Comparison of ENCODE assay signal across 24 cellular contexts in the genomic region with DNA sequence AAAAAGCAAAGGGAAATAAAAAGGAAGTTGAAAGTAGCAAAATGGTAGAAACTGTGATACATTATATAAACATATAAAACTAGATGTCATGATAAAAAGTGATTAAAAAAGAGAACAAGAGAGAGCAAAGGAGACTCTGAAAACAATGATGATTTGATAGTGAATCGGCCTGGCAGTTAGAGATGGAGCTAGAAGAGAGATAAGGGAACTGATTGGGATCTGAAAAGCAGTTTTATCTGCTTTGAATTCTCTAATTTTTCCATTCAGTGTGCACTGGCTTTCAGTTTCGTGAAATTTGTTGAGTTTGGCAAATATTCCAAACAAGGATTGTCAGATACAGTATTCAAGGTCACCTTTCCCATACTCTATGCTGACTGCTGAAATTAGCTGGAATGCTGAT. TPM values are rescaled to one million over a fixed set of nuclear protein-coding genes. Genes with fewer than 3 reads are reported as not detected.
DNase-seq lines count a peak whose midpoint lies in the region; ATAC-seq and TF ChIP-seq lines count a peak whose summit lies in the region.
"Had no signal": no experiment of that assay in that cellular context is flagged by ENCODE, and none has a peak within 500 bp of the region (broad histone marks: within the 10 kb centered on the region; RNA-seq: fewer than 3 reads in every experiment).

No MANE protein-coding gene starts in this region.

- ATAC-seq in SK-N-SH treated with all-trans-retinoic acid at 6 μM for 48 hours (no peak), HG02852 (IDR thresholded peaks at IDR 0.05; ENCODE audit: unreplicated experiment) (no peak)
- ATAC-seq: GM12878 had no signal

- no peaks in the 10 kb centered on the region for H3K4me1 ChIP-seq in parathyroid adenoma
- H3K4me1 ChIP-seq: BE2C, BLaER1 had no signal

- no peaks in the 10 kb centered on the region for H3K27me3 ChIP-seq in parathyroid adenoma (ENCODE audit: control insufficient read depth, insufficient read depth, low read length)
- H3K27me3 ChIP-seq: BE2C, BLaER1 had no signal

- H2AFZ ChIP-seq in parathyroid adenoma = peak overlapping the region; percentile 22

- H3K36me3 ChIP-seq in parathyroid adenoma (ENCODE audit: control insufficient read depth, insufficient read depth, low read length) = no peaks in the 10 kb centered on the region
- H3K36me3 ChIP-seq: BE2C, BLaER1 had no signal

- DNase-seq in SK-N-DZ (ENCODE audit: low spot score) = peak; percentile 60
- DNase-seq in NCI-H1048 (lab: John Stamatoyannopoulos, UW) = no peak
- no peak for DNase-seq in DMS 273 (lab: John Stamatoyannopoulos, UW; ENCODE audit: unreplicated experiment)
- DNase-seq: 8988T; ACHN; BE2C; C1 segment of cervical spinal cord; CD4-positive, alpha-beta memory T cell; CD4-positive, CD25-positive, alpha-beta regulatory T cell; CD8-positive, alpha-beta memory T cell; COR-L47; DMS 273 treated with DMSO at 0.1 percent for 48 hours; DMS153; DMS53; DMS79; DND-41; EL; GDM1 had no signal

- H3K9ac ChIP-seq in parathyroid adenoma = no peak overlapping the region
- H3K9ac ChIP-seq: BLaER1 had no signal

- no peak for TF ChIP-seq CTCF in parathyroid adenoma (IDR thresholded peaks at IDR 0.05)

- no peaks in the 10 kb centered on the region for H3K9me3 ChIP-seq in parathyroid adenoma (ENCODE audit: control insufficient read depth, low read length)
- H3K9me3 ChIP-seq: BE2C, BLaER1 had no signal

- H3K4me3 ChIP-seq in parathyroid adenoma (ENCODE audit: low read depth, low read length) = no peak overlapping the region
- H3K4me3 ChIP-seq: BLaER1, GM12878 had no signal

- H3K79me2 ChIP-seq in parathyroid adenoma = no peaks in the 10 kb centered on the region

- H3K4me2 ChIP-seq in parathyroid adenoma (ENCODE audit: low read length) = peak overlapping the region; percentile 24
- H3K4me2 ChIP-seq: BLaER1 had no signal

- H3K27ac ChIP-seq in parathyroid adenoma = no peak overlapping the region
- H3K27ac ChIP-seq: BLaER1 had no signal

TF ChIP-seq in SK-N-SH treated with all-trans-retinoic acid at 6 μM for 48 hours, 23 proteins besides CTCF, POLR2A, EP300 and RAD21:
- no peak for TF ChIP-seq SNAI2 (CRISPR knock-in tag; IDR thresholded peaks at IDR 0.05)
- TF ChIP-seq ZNF8 (CRISPR knock-in tag; IDR thresholded peaks at IDR 0.05) = 0 out of 2 replicates have a peak, but pooled peaks have one; percentile 23
- TF ChIP-seq ZFP3 (CRISPR knock-in tag; IDR thresholded peaks at IDR 0.05) = no peak
- TF ChIP-seq PATZ1 (CRISPR knock-in tag; IDR thresholded peaks at IDR 0.05; ENCODE audit: borderline replicate concordance) = no peak
- no peak for TF ChIP-seq CSDC2 (CRISPR knock-in tag; IDR thresholded peaks at IDR 0.05)
- TF ChIP-seq ZFP30 (CRISPR knock-in tag; IDR thresholded peaks at IDR 0.05) = no peak
- TF ChIP-seq PPARA (CRISPR knock-in tag; IDR thresholded peaks at IDR 0.05; ENCODE audit: borderline replicate concordance) = no peak
- no peak for TF ChIP-seq RARB (CRISPR knock-in tag; IDR thresholded peaks at IDR 0.05)
- peak; percentile 88; the same call in 1 of the 2 replicates for TF ChIP-seq ESRRG (CRISPR knock-in tag; IDR thresholded peaks at IDR 0.05)
- TF ChIP-seq ARNTL (CRISPR knock-in tag; IDR thresholded peaks at IDR 0.05; ENCODE audit: borderline replicate concordance, low read depth) = no peak
- TF ChIP-seq TCF4 (CRISPR knock-in tag; IDR thresholded peaks at IDR 0.05; ENCODE audit: borderline replicate concordance) = peak; percentile 86
- TF ChIP-seq TSHZ2 (CRISPR knock-in tag; IDR thresholded peaks at IDR 0.05) = peak; percentile 75; the same call in 1 of the 2 replicates
- TF ChIP-seq OSR1 (CRISPR knock-in tag; IDR thresholded peaks at IDR 0.05) = no peak
- no peak for TF ChIP-seq TOX (CRISPR knock-in tag; IDR thresholded peaks at IDR 0.05; ENCODE audit: borderline replicate concordance)
- no peak for TF ChIP-seq ZNF70 (CRISPR knock-in tag; IDR thresholded peaks at IDR 0.05)
- no peak; the same call in 1 of the 2 replicates for TF ChIP-seq ISL1 (CRISPR knock-in tag; IDR thresholded peaks at IDR 0.05)
- no peak for TF ChIP-seq GLIS3 (CRISPR knock-in tag; IDR thresholded peaks at IDR 0.05)

RNA-seq across cellular contexts. Expression of gene CCSER1, which starts 21.9 kb away (rescaled TPM):
- polyA plus RNA-seq in SK-N-DZ (2014; cell fraction: cytosol; rRNA removed) = 13.0 and 17.4 TPM in 2 replicates
- polyA plus RNA-seq in SK-N-DZ (2014; cell fraction: nucleus; rRNA removed) = 9.8 and 9.9 TPM in 2 replicates
- polyA plus RNA-seq: AG04450 had no signal
